In genomic region chr4:1795304-1796195, GRCh38 we compare ENCODE assay signal across 1 cellular context.
TF ChIP-seq lines count a peak whose summit lies in the region.

No MANE protein-coding gene starts in this region.

TF ChIP-seq in HepG2, 621 proteins besides CTCF, POLR2A, EP300 and RAD21 (continued from another document and continues in another):
- TF ChIP-seq GABPA (IDR thresholded peaks at IDR 0.05; ENCODE audit: low read depth, low read length) (no peak), GABPA (CRISPR knock-in tag; IDR thresholded peaks at IDR 0.05; ENCODE audit: low read depth) (peak; percentile 34; the same call in 1 of the 2 replicates), ZNF264 (CRISPR knock-in tag; IDR thresholded peaks at IDR 0.05) (peak; percentile 65; the same call in 1 of the 2 replicates), NCOA1 (CRISPR knock-in tag; IDR thresholded peaks at IDR 0.05) (peak; percentile 37; the same call in 1 of the 2 replicates), SRSF4 (IDR thresholded peaks at IDR 0.05; ENCODE audit: low read depth, low read length, poor library complexity, severe bottlenecking) (no peak), ZBTB4 (CRISPR knock-in tag; IDR thresholded peaks at IDR 0.05; ENCODE audit: borderline replicate concordance) (peak; percentile 66; the same call in 1 of the 2 replicates), SOX13 (IDR thresholded peaks at IDR 0.05) (0 out of 2 replicates have a peak, but pooled peaks have one; percentile 33), SOX13 (CRISPR knock-in tag; conservative IDR thresholded peaks at IDR 0.05 in 1 of 2, IDR thresholded peaks at IDR 0.05 in 1 of 2) (peak in 1 of 2 experiments; percentile 71; a peak in 2 of 4 replicates), ZNF607 (CRISPR knock-in tag; IDR thresholded peaks at IDR 0.05; ENCODE audit: borderline replicate concordance) (peak; percentile 70; the same call in 1 of the 2 replicates), CREBL2 (CRISPR knock-in tag; IDR thresholded peaks at IDR 0.05; ENCODE audit: borderline replicate concordance) (no peak), ZNF232 (CRISPR knock-in tag; IDR thresholded peaks at IDR 0.05; ENCODE audit: borderline replicate concordance) (peak; percentile 58; the same call in 1 of the 2 replicates), TFDP1 (CRISPR knock-in tag; IDR thresholded peaks at IDR 0.05; ENCODE audit: borderline replicate concordance) (peak; percentile 39; the same call in 1 of the 2 replicates), SIX4 (CRISPR knock-in tag; IDR thresholded peaks at IDR 0.05) (0 out of 2 replicates have a peak, but pooled peaks have one; percentile 14), SUZ12 (IDR thresholded peaks at IDR 0.05; ENCODE audit: low read depth, low read length) (no peak), PRPF4 (IDR thresholded peaks at IDR 0.05; ENCODE audit: low read depth, low read length, poor library complexity, severe bottlenecking) (no peak), AGO2 (optimal IDR thresholded peaks at IDR 0.05; ENCODE audit: low read depth, low read length) (peak; percentile 97), FOXC1 (CRISPR knock-in tag; IDR thresholded peaks at IDR 0.05; ENCODE audit: borderline replicate concordance) (peak; percentile 24; the same call in 1 of the 2 replicates), ZNF788 (CRISPR knock-in tag; IDR thresholded peaks at IDR 0.05; ENCODE audit: borderline replicate concordance) (peak; percentile 35; the same call in 1 of the 2 replicates), ZMYM4 (CRISPR knock-in tag; IDR thresholded peaks at IDR 0.05) (peak; percentile 66), ZNF350 (CRISPR knock-in tag; IDR thresholded peaks at IDR 0.05; ENCODE audit: borderline replicate concordance, low read depth) (no peak; the same call in 1 of the 2 replicates), ZXDC (CRISPR knock-in tag; IDR thresholded peaks at IDR 0.05) (no peak), ARNTL (CRISPR knock-in tag; IDR thresholded peaks at IDR 0.05) (peak; percentile 58; the same call in 1 of the 2 replicates), ZNF563 (CRISPR knock-in tag; IDR thresholded peaks at IDR 0.05) (no peak), ZNF501 (CRISPR knock-in tag; IDR thresholded peaks at IDR 0.05) (peak; percentile 61), HDAC1 (CRISPR knock-in tag; IDR thresholded peaks at IDR 0.05) (peak; percentile 68), ASH2L (IDR thresholded peaks at IDR 0.05; ENCODE audit: insufficient read length, low read depth, low read length) (peak; percentile 97), ZHX1 (CRISPR knock-in tag; IDR thresholded peaks at IDR 0.05; ENCODE audit: low read depth) (no peak; the same call in 1 of the 2 replicates), SRSF1 (optimal IDR thresholded peaks at IDR 0.05; ENCODE audit: low read depth, low read length) (peak; percentile 95), NBN (conservative IDR thresholded peaks at IDR 0.05) (no peak), KLF16 (CRISPR knock-in tag; IDR thresholded peaks at IDR 0.05) (peak in 1 of 2 experiments; percentile 60; a peak in 1 of 4 replicates), YY1 (IDR thresholded peaks at IDR 0.05; ENCODE audit: insufficient read depth, insufficient replicate concordance, low read depth, low read length) (peak; percentile 50), ZGPAT (CRISPR knock-in tag; IDR thresholded peaks at IDR 0.05) (peak; percentile 95), ZNF567 (CRISPR knock-in tag; IDR thresholded peaks at IDR 0.05; ENCODE audit: borderline replicate concordance) (no peak), ZBTB10 (CRISPR knock-in tag; IDR thresholded peaks at IDR 0.05; ENCODE audit: borderline replicate concordance) (peak; percentile 99), ESRRA (CRISPR knock-in tag; IDR thresholded peaks at IDR 0.05; ENCODE audit: low read depth) (peak; percentile 86), ZBED4 (CRISPR knock-in tag; IDR thresholded peaks at IDR 0.05; ENCODE audit: borderline replicate concordance) (peak; percentile 58; the same call in 1 of the 2 replicates), MED8 (CRISPR knock-in tag; IDR thresholded peaks at IDR 0.05; ENCODE audit: insufficient replicate concordance) (peak; percentile 86), THAP11 (CRISPR knock-in tag; IDR thresholded peaks at IDR 0.05) (peak; percentile 62; the same call in 1 of the 2 replicates), FOSL1 (CRISPR knock-in tag; IDR thresholded peaks at IDR 0.05; ENCODE audit: borderline replicate concordance) (peak; percentile 41; the same call in 1 of the 2 replicates), LCORL (IDR thresholded peaks at IDR 0.05) (peak; percentile 37; the same call in 1 of the 2 replicates), LCORL (CRISPR knock-in tag; IDR thresholded peaks at IDR 0.05) (peak; percentile 91)
